13 cellular contexts compared by ENCODE assay signal in genomic region chr12:110546339-110546738, GRCh38. TPM values are rescaled to one million over a fixed set of nuclear protein-coding genes. Genes with fewer than 3 reads are reported as not detected.
DNase-seq lines count a peak whose midpoint lies in the region; ATAC-seq and TF ChIP-seq lines count a peak whose summit lies in the region.
"Had no signal": no experiment of that assay in that cellular context is flagged by ENCODE, and none has a peak within 500 bp of the region (broad histone marks: within the 10 kb centered on the region; RNA-seq: fewer than 3 reads in every experiment).

No MANE protein-coding gene starts in this region.

- no peak overlapping the region for H3K4me3 Mint-ChIP-seq in CD14-positive monocyte

- intact Hi-C loops in CD14-positive monocyte (cut with micrococcal nuclease): no loop called here

- H3K27ac Mint-ChIP-seq in CD14-positive monocyte: peak overlapping the region in 6 of 7 donors; percentile 19 to 87 (median 38)

- DNase-seq in CD14-positive monocyte (ENCODE audit: low spot score) (no peak), LoVo (ENCODE audit: low spot score) (peak; percentile 47), choroid plexus epithelial cell (ENCODE audit: low read depth) (peak; percentile 91), omental fat pad (ENCODE audit: low spot score) (no peak), cerebellar cortex (ENCODE audit: low spot score) (no peak), NCI-H146 treated with DMSO at 0.1 percent for 48 hours (lab: John Stamatoyannopoulos, UW; ENCODE audit: unreplicated experiment) (no peak)
- DNase-seq in activated naive CD4-positive, alpha-beta T cell treated with Interleukin-2 at 50 U/mL for 16 hours: no peak
- DNase-seq: hypothalamus, right lobe of liver, upper lobe of left lung had no signal

- H3K4me3 ChIP-seq in choroid plexus epithelial cell (ENCODE audit: low read depth, low read length): no peak overlapping the region
- H3K4me3 ChIP-seq: right lobe of liver, upper lobe of left lung had no signal

- peaks cover 62 to 83% of the 10 kb centered on the region in 2 donors for H3K36me3 Mint-ChIP-seq in CD14-positive monocyte

- TF ChIP-seq CTCF in CD14-positive monocyte (IDR thresholded peaks at IDR 0.05) (no peak), choroid plexus epithelial cell (conservative IDR thresholded peaks at IDR 0.05; ENCODE audit: low read depth, low read length) (no peak), omental fat pad (IDR thresholded peaks at IDR 0.05) (no peak)

- H3K9me3 Mint-ChIP-seq in CD14-positive monocyte: no peaks in the 10 kb centered on the region
- H3K9me3 Mint-ChIP-seq: activated T-helper 2 cell treated with anti-CD3 and anti-CD28 coated beads, Interferon-gamma antibody, Interleukin-2, Interleukin-4, amounts not matched to agents 10 μg/mL and 5 μg/mL and 100 μg/mL, durations not matched to agents 14 hours and 24 hours and 36 hours had no signal

- H3K27me3 Mint-ChIP-seq in CD14-positive monocyte (ENCODE audit: low read depth in 3 of 3): peaks cover 0 to 2% (median 0%) of the 10 kb centered on the region in 3 donors

- ATAC-seq in omental fat pad (ENCODE audit: low FRiP score) (peak; percentile 63), HG03469 (IDR thresholded peaks at IDR 0.05; ENCODE audit: unreplicated experiment) (no peak)
- ATAC-seq: HCT116 had no signal

- H3K4me1 Mint-ChIP-seq in CD14-positive monocyte: peaks cover 21% of the 10 kb centered on the region

RNA-seq across cellular contexts. Expression of gene PPTC7, which starts 36.8 kb away (rescaled TPM):
- polyA plus RNA-seq in CD14-positive monocyte: 10 to 100 TPM; 11.6 to 15.1 TPM
- total RNA-seq in omental fat pad: 10 to 100 TPM; 20.8 to 49.1 (median 23.4) TPM

RNA-seq across cellular contexts. Expression of gene RAD9B, which starts 44.2 kb away (rescaled TPM):
- polyA plus RNA-seq in CD14-positive monocyte: 1 to 10 TPM; 1.3 to 3.0 TPM
- total RNA-seq in omental fat pad: under 1 TPM in 2 of 4 donors, not detected in 2; 0.31 to 0.60 TPM

RNA-seq across cellular contexts. Expression of gene VPS29, which starts 44.4 kb away (rescaled TPM):
- polyA plus RNA-seq in CD14-positive monocyte: 100 to 1,000 TPM; 342 to 409 TPM
- total RNA-seq in omental fat pad: 10 to 100 TPM; 83.5 to 98.8 (median 86.8) TPM

Comparison
In these comparisons a context has a peak if more than half of its experiments do, and no peak if none do; other contexts are left out.
1. DNase-seq: peak in LoVo (single experiment) and choroid plexus epithelial cell (single experiment); none in CD14-positive monocyte (single experiment), omental fat pad (single experiment), cerebellar cortex (single experiment), NCI-H146 treated with DMSO at 0.1 percent for 48 hours (single experiment) and activated naive CD4-positive, alpha-beta T cell treated with Interleukin-2 at 50 U/mL for 16 hours (single experiment).